Comparison of ENCODE assay signal across 8 cellular contexts in the genomic region with DNA sequence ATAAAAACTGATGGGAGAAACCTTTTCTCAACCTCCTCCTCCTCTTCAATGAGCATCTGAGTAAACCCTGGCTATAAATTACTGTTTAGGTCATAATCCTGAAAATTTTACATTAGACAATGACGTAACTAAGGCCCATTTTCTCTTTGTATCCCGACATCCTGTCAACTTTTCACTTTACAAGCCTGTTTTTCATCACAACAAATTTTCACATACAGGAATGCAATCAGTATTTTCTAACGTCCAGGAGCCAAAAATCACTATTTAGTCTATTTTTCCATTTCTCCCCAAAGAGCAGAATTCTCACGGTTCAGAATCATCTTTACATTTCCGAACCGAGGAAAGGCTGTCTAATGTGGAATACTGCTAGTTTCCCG. TPM values are rescaled to one million over a fixed set of nuclear protein-coding genes. Genes with fewer than 3 reads are reported as not detected.
A peak's percentile ranks its signal among the peaks of the same experiment; 100 is the strongest.
DNase-seq lines count a peak whose midpoint lies in the region; ATAC-seq and TF ChIP-seq lines count a peak whose summit lies in the region.

No MANE protein-coding gene starts in this region.

- no peaks in the 10 kb centered on the region for H3K9me3 ChIP-seq in mucosa of descending colon

- no peak for ATAC-seq in mucosa of descending colon
- no peak for ATAC-seq in GM18867 (IDR thresholded peaks at IDR 0.05; ENCODE audit: unreplicated experiment)

- no peaks in the 10 kb centered on the region for H3K36me3 ChIP-seq in mucosa of descending colon (ENCODE audit: low read depth)

- no peak for TF ChIP-seq CTCF in CD14-positive monocyte (IDR thresholded peaks at IDR 0.05)
- no peak for TF ChIP-seq CTCF in chondrocyte (IDR thresholded peaks at IDR 0.05)
- no peak for TF ChIP-seq CTCF in mucosa of descending colon (IDR thresholded peaks at IDR 0.05)

- H3K4me3 ChIP-seq in mucosa of descending colon = peak overlapping the region; percentile 42

- intact Hi-C loops in CD14-positive monocyte (cut with micrococcal nuclease) (loop anchor here (5.0 to 10.0 kb wide), 4 partner anchors 49 to 249 kb away; partner anchors contain the start of gene PRELID3A (in 2 of the 2)), mucosa of descending colon (cut with DNase I, micrococcal nuclease) (loop anchor here (5.0 kb wide), 1 partner anchor 264 kb away; no protein-coding TSS in a partner anchor)

- no peaks in the 10 kb centered on the region for H3K4me1 ChIP-seq in mucosa of descending colon (ENCODE audit: low read depth)

- H3K27me3 Mint-ChIP-seq in CD14-positive monocyte (ENCODE audit: low read depth in 3 of 3) (peaks cover 13 to 35% (median 23%) of the 10 kb centered on the region in 3 donors), chondrocyte (ENCODE audit: low read depth) (no peaks in the 10 kb centered on the region)

- H3K4me3 Mint-ChIP-seq in CD14-positive monocyte (peak overlapping the region; percentile 83 to 91), chondrocyte (ENCODE audit: unreplicated experiment) (peak overlapping the region; percentile 78)

- H3K27ac Mint-ChIP-seq in CD14-positive monocyte (peak overlapping the region in 1 of 7 donors; percentile 69), chondrocyte (ENCODE audit: unreplicated experiment) (peak overlapping the region; percentile 95)

- H3K4me1 Mint-ChIP-seq in CD14-positive monocyte (peaks cover 20% of the 10 kb centered on the region), chondrocyte (ENCODE audit: low read depth) (peaks cover 56% of the 10 kb centered on the region)

- H3K9me3 Mint-ChIP-seq in CD14-positive monocyte (peaks cover 0 to 11% (median 0%) of the 10 kb centered on the region in 7 donors), chondrocyte (ENCODE audit: low read depth) (no peaks in the 10 kb centered on the region)

- H3K36me3 Mint-ChIP-seq in CD14-positive monocyte (peaks cover 0 to 3% of the 10 kb centered on the region in 2 donors), chondrocyte (ENCODE audit: low read depth) (peaks cover 1% of the 10 kb centered on the region)

- DNase-seq in CD14-positive monocyte (ENCODE audit: low spot score) = no peak
- DNase-seq in M059J (ENCODE audit: low read depth) = peak; percentile 12
- no peak for DNase-seq in chondrocyte (ENCODE audit: low spot score)
- no peak for DNase-seq in mucosa of descending colon
- no peak for DNase-seq in NCI-H510A treated with DMSO at 0.1 percent for 48 hours (lab: John Stamatoyannopoulos, UW)
- no peak for DNase-seq in NCI-H187 treated with DMSO at 0.1 percent for 48 hours (lab: John Stamatoyannopoulos, UW)
- DNase-seq in NCI-H526 treated with DMSO at 0.1 percent for 48 hours (lab: John Stamatoyannopoulos, UW) = no peak

RNA-seq across cellular contexts. Expression of gene SPIRE1, which starts 1.2 kb away (rescaled TPM):
- 1 to 10 TPM; 1.7 to 1.8 TPM for polyA plus RNA-seq in CD14-positive monocyte
- total RNA-seq in M059J (2014; rRNA removed; shearing (Covaris generic)) = 19.1 and 21.2 TPM in 2 replicates
- total RNA-seq in chondrocyte (38.3 to 65.8 TPM (median 57.8 TPM) in 3 replicates), mucosa of descending colon (10 to 100 TPM in 1 of 3 donors, 1 to 10 TPM in 2; 4.7 to 32.8 (median 5.1) TPM)

RNA-seq across cellular contexts. Expression of gene CEP76, which starts 45.9 kb away (rescaled TPM):
- 1 to 10 TPM; 2.7 to 3.4 TPM for polyA plus RNA-seq in CD14-positive monocyte
- total RNA-seq in M059J (2014; rRNA removed; shearing (Covaris generic)) = 9.9 and 22.4 TPM in 2 replicates
- total RNA-seq in chondrocyte (5.2 to 6.8 TPM (median 5.8 TPM) in 3 replicates), mucosa of descending colon (10 to 100 TPM in 1 of 3 donors, 1 to 10 TPM in 2; 6.4 to 10.1 (median 8.5) TPM)

RNA-seq across cellular contexts. Expression of gene PSMG2, which starts 46.2 kb away (rescaled TPM):
- 100 to 1,000 TPM; 118 to 143 TPM for polyA plus RNA-seq in CD14-positive monocyte
- total RNA-seq in M059J (2014; rRNA removed; shearing (Covaris generic)) = 92.3 and 136 TPM in 2 replicates
- 44.4 to 48.8 TPM (median 48.7 TPM) in 3 replicates for total RNA-seq in chondrocyte
- 10 to 100 TPM; 68.7 to 73.8 (median 69.3) TPM for total RNA-seq in mucosa of descending colon
